Comparison of ENCODE assay signal across 17 cellular contexts in genomic region chr1:147238925-147239820, GRCh38.
"Had no signal": no experiment of that assay in that cellular context is flagged by ENCODE, and none has a peak within 500 bp of the region (broad histone marks: within the 10 kb centered on the region; RNA-seq: fewer than 3 reads in every experiment).

No MANE protein-coding gene starts in this region.

- DNase-seq: activated CD4-positive, alpha-beta T cell treated with anti-CD3 and anti-CD28 coated beads for 1 hour; activated CD4-positive, alpha-beta T cell treated with anti-CD3 and anti-CD28 coated beads, Interleukin-2, amount 50 U/mL, for 48 hours; activated naive CD4-positive, alpha-beta T cell treated with anti-CD3 and anti-CD28 coated beads for 36 hours; activated T-cell treated with anti-CD3 and anti-CD28 coated beads, Interleukin-2, amount 50 U/mL, for 1 hour; erythroblast; left lung; mesenchymal stem cell; sigmoid colon; spleen; T-helper 1 cell; T1000 had no signal

- H3K27ac Mint-ChIP-seq: activated naive CD4-positive, alpha-beta T cell treated with anti-CD3 and anti-CD28 coated beads for 36 hours; activated T-helper 2 cell treated with anti-CD3 and anti-CD28 coated beads, Interferon-gamma antibody, Interleukin-2, Interleukin-4, amounts not matched to agents 10 μg/mL and 5 μg/mL and 100 μg/mL, durations not matched to agents 14 hours and 24 hours and 36 hours; neural progenitor cell; stimulated activated naive CD8-positive, alpha-beta T cell treated with anti-CD3 and anti-CD28 coated beads, Interleukin-15, Interleukin-2, amounts not matched to agents 100 ng/mL and 50 ng/mL, for 24 hours had no signal

- H3K9me3 ChIP-seq: gastroesophageal sphincter, sigmoid colon had no signal

- H3K9ac ChIP-seq: neural progenitor cell had no signal

- FAIRE-seq: astrocyte, keratinocyte had no signal

- H2AFZ ChIP-seq: neural progenitor cell had no signal

- H3K36me3 Mint-ChIP-seq: neural progenitor cell had no signal

- H3K4me3 Mint-ChIP-seq: activated naive CD4-positive, alpha-beta T cell treated with anti-CD3 and anti-CD28 coated beads for 36 hours; neural progenitor cell; stimulated activated naive CD8-positive, alpha-beta T cell treated with anti-CD3 and anti-CD28 coated beads, Interleukin-15, Interleukin-2, amounts not matched to agents 100 ng/mL and 50 ng/mL, for 24 hours had no signal

- H3K36me3 ChIP-seq: gastroesophageal sphincter, left lung, neural progenitor cell, sigmoid colon, spleen had no signal

- H3K27ac ChIP-seq: gastroesophageal sphincter, neural progenitor cell, sigmoid colon had no signal

- ATAC-seq: gastroesophageal sphincter, left lung had no signal

- H3K27me3 ChIP-seq: gastroesophageal sphincter, left lung, sigmoid colon, spleen had no signal

- H3K4me3 ChIP-seq: gastroesophageal sphincter, left lung, neural progenitor cell, sigmoid colon, spleen had no signal

- H3K9me3 Mint-ChIP-seq: activated naive CD4-positive, alpha-beta T cell treated with anti-CD3 and anti-CD28 coated beads for 36 hours; stimulated activated naive CD8-positive, alpha-beta T cell treated with anti-CD3 and anti-CD28 coated beads, Interleukin-15, Interleukin-2, amounts not matched to agents 100 ng/mL and 50 ng/mL, for 24 hours had no signal
